Comparison of ENCODE assay signal across 27 cellular contexts in the genomic region with DNA sequence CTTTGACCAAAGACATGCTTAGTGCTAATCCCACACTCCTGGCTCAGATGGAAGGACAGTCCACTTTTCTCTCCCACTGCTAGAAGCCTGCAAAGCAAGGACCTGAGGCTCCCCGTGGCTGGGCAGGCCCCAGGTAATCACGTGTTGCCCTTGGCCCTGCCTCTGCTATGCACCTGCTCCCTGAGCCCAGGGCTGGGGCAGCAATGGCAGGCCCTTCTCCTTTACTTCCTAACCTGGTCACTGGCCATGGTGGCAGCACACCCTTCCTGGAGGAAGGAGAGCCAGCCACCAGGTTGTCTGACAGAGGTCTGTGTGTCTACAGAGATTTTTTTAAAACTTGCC. TPM values are rescaled to one million over a fixed set of nuclear protein-coding genes. Genes with fewer than 3 reads are reported as not detected.
"Had no signal": no experiment of that assay in that cellular context is flagged by ENCODE, and none has a peak within 500 bp of the region (broad histone marks: within the 10 kb centered on the region; RNA-seq: fewer than 3 reads in every experiment).

No MANE protein-coding gene starts in this region.

- DNase-seq: heart right ventricle; kidney glomerular epithelial cell; left colon; left lung; mesenchymal stem cell; naive B cell; natural killer cell; nephron progenitor cell; occipital lobe; pancreas; psoas muscle; right lobe of liver; stimulated activated CD4-positive, alpha-beta T cell treated with anti-CD3 and anti-CD28 coated beads, Interleukin-1b, Interleukin-23, amount 100 ng/mL, for 48 hours; stimulated activated CD4-positive, alpha-beta T cell treated with anti-CD3 and anti-CD28 coated beads, Interleukin-2, amount 100 ng/mL, for 48 hours; stimulated activated CD4-positive, alpha-beta T cell treated with anti-CD3 and anti-CD28 coated beads, Interleukin-4, amount 100 ng/mL, for 4 hours; stimulated activated CD8-positive, alpha-beta memory T cell treated with anti-CD3 and anti-CD28 coated beads, Interleukin-4, amount 100 ng/mL, for 48 hours; stimulated activated naive CD8-positive, alpha-beta T cell treated with anti-CD3 and anti-CD28 coated beads, Interleukin-15, Interleukin-2, amounts not matched to agents 100 U/mL and 50 U/mL, for 24 hours; stomach; testis; thyroid gland; transverse colon; upper lobe of left lung had no signal

- ATAC-seq: heart right ventricle; left colon; left lung; natural killer cell; pancreas; psoas muscle; right lobe of liver; stimulated activated memory B cell treated with anti-CD40 and anti-IgM and Interleukin-4, amounts not matched to agents 10 μg/mL and 1 μg/mL and 100 μg/mL, for 72 hours; stimulated activated naive CD8-positive, alpha-beta T cell treated with anti-CD3 and anti-CD28 coated beads, Interleukin-15, Interleukin-2, amounts not matched to agents 100 U/mL and 50 U/mL, for 24 hours had no signal

- H3K4me3 ChIP-seq: heart right ventricle, hepatocyte, left lung, neural progenitor cell, pancreas, psoas muscle, right lobe of liver, smooth muscle cell, stomach, testis, thyroid gland, transverse colon, upper lobe of left lung had no signal

RNA-seq across cellular contexts. Expression of gene ZNF492, which starts 27.9 kb away (rescaled TPM):
- total RNA-seq: hepatocyte, mesothelial cell of epicardium, smooth muscle cell had no signal
